8 cellular contexts compared by ENCODE assay signal in genomic region chr7:32204361-32205018, GRCh38.
A peak's percentile ranks its signal among the peaks of the same experiment; 100 is the strongest.
DNase-seq lines count a peak whose midpoint lies in the region; ATAC-seq and TF ChIP-seq lines count a peak whose summit lies in the region.

No MANE protein-coding gene starts in this region.

- TF ChIP-seq CTCF in RWPE1 (conservative IDR thresholded peaks at IDR 0.05; ENCODE audit: low read depth) (peak; percentile 90), epithelial cell of proximal tubule (conservative IDR thresholded peaks at IDR 0.05; ENCODE audit: low read depth, low read length) (peak; percentile 91)

- H3K9me3 ChIP-seq in MG63 (peaks cover 2% of the 10 kb centered on the region; the same call in 1 of the 2 replicates), muscle layer of duodenum (ENCODE audit: control insufficient read depth in 1 of 2, low read length in 2 of 2) (no peaks in the 10 kb centered on the region)

- no peak overlapping the region for H3K27ac Mint-ChIP-seq in effector memory CD8-positive, alpha-beta T cell

- ATAC-seq in GM21515 (IDR thresholded peaks at IDR 0.05; ENCODE audit: unreplicated experiment), result peak; percentile 70
- ATAC-seq in effector memory CD8-positive, alpha-beta T cell (replicated peaks), result no peak

- H3K4me3 ChIP-seq in MG63 (peak overlapping the region; percentile 31), epithelial cell of proximal tubule (ENCODE audit: low read depth, low read length) (no peak overlapping the region), muscle layer of duodenum (ENCODE audit: low read depth in 1 of 2, low read length in 2 of 2) (peak overlapping the region; percentile 34 to 62)

- DNase-seq in EL, result peak; percentile 90
- peak; percentile 85 for DNase-seq in MG63
- peak; percentile 62 for DNase-seq in RWPE1 (ENCODE audit: low spot score)
- peak; percentile 26 for DNase-seq in epithelial cell of proximal tubule (ENCODE audit: low read depth)
- no peak for DNase-seq in effector memory CD8-positive, alpha-beta T cell
- DNase-seq in activated CD4-positive, alpha-beta T cell treated with anti-CD3 and anti-CD28 coated beads for 4 hours, result no peak

- no peak overlapping the region for H3K27ac ChIP-seq in RWPE1
- H3K27ac ChIP-seq in muscle layer of duodenum (ENCODE audit: low read length), result no peak overlapping the region

- CTCF ChIA-PET in RWPE1 (lab: Yijun Ruan, JAX), result interaction anchor here (0.5 to 2.2 kb wide), 12 partner anchors 66 to 797 kb away, joined by 3 to 9 read pairs (median 3); no protein-coding TSS in a partner anchor

- no peaks in the 10 kb centered on the region for H3K36me3 ChIP-seq in MG63
- H3K36me3 ChIP-seq in muscle layer of duodenum (ENCODE audit: control insufficient read depth in 1 of 2, insufficient read depth in 2 of 2, low read length in 2 of 2), result no peaks in the 10 kb centered on the region

- H3K4me1 Mint-ChIP-seq in effector memory CD8-positive, alpha-beta T cell (ENCODE audit: low read depth in 2 of 2), result no peaks in the 10 kb centered on the region

- H3K27me3 ChIP-seq in MG63 (no peaks in the 10 kb centered on the region), muscle layer of duodenum (ENCODE audit: low read depth, low read length) (no peaks in the 10 kb centered on the region)

- POLR2A ChIA-PET in RWPE1 (lab: Yijun Ruan, JAX; ENCODE audit: low non-redundant PET), result interaction anchor here (0.6 kb wide), 1 partner anchor 157 kb away, joined by 3 read pairs; no protein-coding TSS in a partner anchor

- no peaks in the 10 kb centered on the region for H3K36me3 Mint-ChIP-seq in effector memory CD8-positive, alpha-beta T cell (ENCODE audit: insufficient read depth)

- H3K27me3 Mint-ChIP-seq in effector memory CD8-positive, alpha-beta T cell, result peaks cover 0 to 16% of the 10 kb centered on the region in 2 donors

- no peak overlapping the region for H3K4me3 Mint-ChIP-seq in effector memory CD8-positive, alpha-beta T cell

- H3K9me3 Mint-ChIP-seq in effector memory CD8-positive, alpha-beta T cell, result peaks cover 4 to 7% of the 10 kb centered on the region in 2 donors

- H3K4me1 ChIP-seq in muscle layer of duodenum (ENCODE audit: control insufficient read depth in 1 of 2, insufficient read depth in 2 of 2, low read length in 2 of 2), result no peaks in the 10 kb centered on the region

Comparison
In these comparisons a context has a peak if more than half of its experiments do, and no peak if none do; other contexts are left out.
1. DNase-seq: peak in EL (single experiment), MG63 (single experiment), RWPE1 (single experiment) and epithelial cell of proximal tubule (single experiment); none in effector memory CD8-positive, alpha-beta T cell (0 of 3) and activated CD4-positive, alpha-beta T cell treated with anti-CD3 and anti-CD28 coated beads for 4 hours (0 of 2).